Comparison of ENCODE assay signal across 12 cellular contexts in the genomic region with DNA sequence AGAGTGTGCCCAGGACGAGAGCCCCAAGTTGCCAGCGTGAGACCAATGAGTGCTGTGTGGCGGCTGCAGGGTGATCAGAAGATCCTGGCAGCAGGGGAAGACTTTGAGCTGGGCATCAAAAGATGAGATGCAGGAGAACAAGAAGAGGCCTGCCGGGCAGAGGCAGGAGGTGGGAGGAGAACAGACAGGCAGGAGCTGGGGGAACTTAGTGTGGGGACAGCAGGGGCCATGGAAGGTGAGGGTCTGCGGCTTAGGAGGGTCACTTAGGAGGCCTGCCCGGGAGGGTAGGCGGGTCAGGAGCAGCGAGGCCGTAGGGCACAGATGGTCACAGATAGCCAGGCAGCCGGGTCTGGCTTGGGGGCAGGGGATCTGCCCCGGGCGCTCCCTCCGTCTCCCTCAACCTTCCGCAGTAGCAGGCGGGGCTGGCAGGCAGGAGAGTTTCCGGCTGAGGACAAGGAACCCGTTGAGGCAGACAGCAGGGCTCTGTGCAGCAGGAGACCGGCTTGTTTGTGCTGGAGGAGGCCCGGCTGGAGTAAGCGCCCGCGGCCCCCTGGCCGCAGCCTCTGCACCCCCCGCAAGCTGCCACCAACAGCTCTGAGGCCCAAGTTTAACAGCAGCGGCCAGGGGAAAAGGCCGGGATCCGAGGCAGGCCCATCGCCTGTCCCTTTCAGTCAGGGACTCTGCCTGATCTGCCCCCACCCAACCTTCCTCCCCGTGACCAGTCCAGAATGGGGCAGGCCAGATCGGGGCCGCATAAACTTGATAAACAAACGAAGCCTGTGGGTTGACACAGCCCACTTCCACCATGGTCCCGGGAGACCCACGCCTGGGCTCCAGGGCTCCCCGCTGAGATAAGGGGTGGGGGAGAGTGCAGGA. TPM values are rescaled to one million over a fixed set of nuclear protein-coding genes. Genes with fewer than 3 reads are reported as not detected.
A peak's percentile ranks its signal among the peaks of the same experiment; 100 is the strongest.
DNase-seq lines count a peak whose midpoint lies in the region; ATAC-seq and TF ChIP-seq lines count a peak whose summit lies in the region.
"Had no signal": no experiment of that assay in that cellular context is flagged by ENCODE, and none has a peak within 500 bp of the region (broad histone marks: within the 10 kb centered on the region; RNA-seq: fewer than 3 reads in every experiment).

No MANE protein-coding gene starts in this region.

- H3K4me1 ChIP-seq in aorta (ENCODE audit: control insufficient read depth in 1 of 2, insufficient read depth in 2 of 2, low read length in 2 of 2), result no peaks in the 10 kb centered on the region

- peak overlapping the region; percentile 54 for H3K4me3 Mint-ChIP-seq in nephron progenitor cell
- H3K4me3 Mint-ChIP-seq: T-helper 2 cell treated with Interferon-gamma antibody and Interleukin-4, amounts not matched to agents 5 μg/mL and 100 μg/mL, for 36 hours had no signal

- TF ChIP-seq CTCF in nephron progenitor cell (IDR thresholded peaks at IDR 0.05), result no peak

- H3K27ac Mint-ChIP-seq in nephron progenitor cell, result no peak overlapping the region
- H3K27ac Mint-ChIP-seq: T-helper 2 cell treated with Interferon-gamma antibody and Interleukin-4, amounts not matched to agents 5 μg/mL and 100 μg/mL, for 36 hours had no signal

- peaks cover 0 to 2% of the 10 kb centered on the region in 2 donors for H3K36me3 ChIP-seq in aorta (ENCODE audit: control insufficient read depth in 1 of 2, insufficient read depth in 2 of 2, low read length in 1 of 2)

- ATAC-seq in Right ventricle myocardium inferior (peak; percentile 11), aorta (ENCODE audit: low FRiP score) (no peak)

- H3K27me3 ChIP-seq in aorta (ENCODE audit: control insufficient read depth in 1 of 2, insufficient read depth in 2 of 2, low read length in 1 of 2), result no peaks in the 10 kb centered on the region

- peaks cover 11% of the 10 kb centered on the region for H3K36me3 Mint-ChIP-seq in nephron progenitor cell (ENCODE audit: low read depth)

- H3K9me3 ChIP-seq in aorta (ENCODE audit: control insufficient read depth, low read length), result no peaks in the 10 kb centered on the region

- 44 to 52% methylated on average over 34 to 35 of the region's 35 CpGs for WGBS in aorta, 2 donors

- H3K27ac ChIP-seq in aorta (ENCODE audit: low read depth in 1 of 2, low read length in 2 of 2), result no peak overlapping the region

- peaks cover 24% of the 10 kb centered on the region for H3K27me3 Mint-ChIP-seq in nephron progenitor cell (ENCODE audit: low read depth, poor library complexity)

- no peaks in the 10 kb centered on the region for H3K9me3 Mint-ChIP-seq in nephron progenitor cell
- H3K9me3 Mint-ChIP-seq: T-helper 2 cell treated with Interferon-gamma antibody and Interleukin-4, amounts not matched to agents 5 μg/mL and 100 μg/mL, for 36 hours had no signal

- peaks cover 12% of the 10 kb centered on the region for H3K4me1 Mint-ChIP-seq in nephron progenitor cell

- DNase-seq in Right ventricle myocardium inferior (ENCODE audit: missing footprints) (no peak), cardiac septum (ENCODE audit: low spot score) (no peak), globus pallidus (ENCODE audit: low spot score) (peak; percentile 47), nephron progenitor cell (no peak), aorta (peak; percentile 45 to 70), NCI-H1436 treated with DMSO at 0.1 percent for 48 hours (lab: John Stamatoyannopoulos, UW) (no peak), NCI-H510A (lab: John Stamatoyannopoulos, UW) (no peak), cortex of kidney (lab: John Stamatoyannopoulos, UW) (no peak)
- DNase-seq: activated CD8-positive, alpha-beta memory T cell treated with anti-CD3 and anti-CD28 coated beads, Interleukin-2, amount 50 U/mL, for 48 hours; MV-4-11; stimulated activated naive CD4-positive, alpha-beta T cell treated with Interleukin-2 at 50 U/mL for 16 hours had no signal

- intact Hi-C loops in Right ventricle myocardium inferior (cut with DNase I), result loop anchor here (5.0 kb wide), 1 partner anchor 143 kb away; no protein-coding TSS in a partner anchor
- intact Hi-C loops in cardiac septum (cut with DNase I), result loop anchor here (10.0 kb wide), 1 partner anchor 131 kb away; no protein-coding TSS in a partner anchor
- intact Hi-C loops in aorta (cut with DNase I), result loop anchor here in 1 of 2 donors (2.0 kb wide), 1 partner anchor 13 kb away; a partner anchor contains a TSS

- no peak overlapping the region for H3K4me3 ChIP-seq in aorta (ENCODE audit: low read length in 2 of 2)

RNA-seq across cellular contexts. Expression of a gene that starts 13.8 kb away (rescaled TPM):
- total RNA-seq in Right ventricle myocardium inferior (3.0 TPM), cardiac septum (5.2 TPM), aorta (10 to 100 TPM; 34.3 to 35.4 TPM)
- 10 to 100 TPM in 1 of 2 donors, 1 to 10 TPM in 1; 8.5 to 21.4 TPM for polyA plus RNA-seq in aorta

RNA-seq across cellular contexts. Expression of a gene that starts 29.9 kb away (rescaled TPM):
- total RNA-seq in Right ventricle myocardium inferior (6.3 TPM), cardiac septum (4.9 TPM), aorta (10 to 100 TPM in 1 of 2 donors, 1 to 10 TPM in 1; 3.8 to 10.3 TPM)
- 1 to 10 TPM; 2.9 to 4.6 TPM for polyA plus RNA-seq in aorta

Comparison
In these comparisons a context has a peak if more than half of its experiments do, and no peak if none do; other contexts are left out.
1. DNase-seq: peak in globus pallidus (single experiment) and aorta (2 of 2); none in Right ventricle myocardium inferior (single experiment), cardiac septum (single experiment), nephron progenitor cell (single experiment), NCI-H1436 treated with DMSO at 0.1 percent for 48 hours (single experiment), NCI-H510A (single experiment) and cortex of kidney (single experiment).